Comparison of ENCODE assay signal across 1 cellular context in genomic region chr10:50556238-50557120, GRCh38.
TF ChIP-seq lines count a peak whose summit lies in the region.

No MANE protein-coding gene starts in this region.

TF ChIP-seq in K562, 482 proteins besides CTCF, POLR2A, EP300 and RAD21 (continued from another document and continues in another):
- TF ChIP-seq ZBTB49 (CRISPR knock-in tag; IDR thresholded peaks at IDR 0.05; ENCODE audit: borderline replicate concordance) (0 out of 2 replicates have a peak, but pooled peaks have one; percentile 52), AFF1 (IDR thresholded peaks at IDR 0.05; ENCODE audit: low read depth in 1 of 2, partially characterized antibody in 2 of 2) (peak in 1 of 2 experiments; percentile 16), RBM14 (IDR thresholded peaks at IDR 0.05; ENCODE audit: borderline replicate concordance, insufficient read depth, low read depth, low read length) (no peak), ID3 (CRISPR knock-in tag; IDR thresholded peaks at IDR 0.05) (no peak), ID3 (tag; IDR thresholded peaks at IDR 0.05) (0 out of 2 replicates have a peak, but pooled peaks have one; percentile 35), ZNF586 (CRISPR knock-in tag; conservative IDR thresholded peaks at IDR 0.05) (no peak), THAP12 (CRISPR knock-in tag; IDR thresholded peaks at IDR 0.05) (no peak), USF1 (CRISPR knock-in tag; IDR thresholded peaks at IDR 0.05) (no peak), CBX2 (IDR thresholded peaks at IDR 0.05; ENCODE audit: insufficient read depth, low read length, poor library complexity, severe bottlenecking) (no peak), SMAD4 (CRISPR knock-in tag; conservative IDR thresholded peaks at IDR 0.05) (0 out of 2 replicates have a peak, but pooled peaks have one; percentile 38), TRIM25 (IDR thresholded peaks at IDR 0.05; ENCODE audit: borderline replicate concordance) (no peak), NR3C1 (CRISPR knock-in tag; IDR thresholded peaks at IDR 0.05) (no peak), ZBTB12 (CRISPR knock-in tag; IDR thresholded peaks at IDR 0.05) (no peak), SRSF1 (IDR thresholded peaks at IDR 0.05; ENCODE audit: low read depth, low read length) (no peak), TBP (optimal IDR thresholded peaks at IDR 0.05; ENCODE audit: low read depth, low read length) (no peak), POLR3G (IDR thresholded peaks at IDR 0.05; ENCODE audit: extremely low read depth, insufficient read length, insufficient replicate concordance) (no peak), ZNF232 (CRISPR knock-in tag; IDR thresholded peaks at IDR 0.05) (0 out of 2 replicates have a peak, but pooled peaks have one; percentile 52), PKNOX1 (IDR thresholded peaks at IDR 0.05) (peak; percentile 49; the same call in 1 of the 2 replicates), SMARCE1 (IDR thresholded peaks at IDR 0.05) (0 out of 2 replicates have a peak, but pooled peaks have one; percentile 30), CBFA2T2 (conservative IDR thresholded peaks at IDR 0.05) (no peak), JUND (IDR thresholded peaks at IDR 0.05; ENCODE audit: borderline replicate concordance, low read depth, low read length) (peak; percentile 5; the same call in 1 of the 2 replicates), JUND (tag; IDR thresholded peaks at IDR 0.05; ENCODE audit: borderline replicate concordance, low read depth, low read length) (peak; percentile 19; the same call in 1 of the 3 replicates), SMAD1 (IDR thresholded peaks at IDR 0.05; ENCODE audit: low read depth, low read length, partially characterized antibody) (no peak), NFE2 (IDR thresholded peaks at IDR 0.05; ENCODE audit: low read depth) (no peak), RBBP5 (IDR thresholded peaks at IDR 0.05; ENCODE audit: borderline replicate concordance, insufficient read depth, low read length, poor library complexity, severe bottlenecking) (no peak), FOXK1 (CRISPR knock-in tag; IDR thresholded peaks at IDR 0.05; ENCODE audit: borderline replicate concordance) (peak; percentile 65; the same call in 1 of the 2 replicates), ZBTB40 (IDR thresholded peaks at IDR 0.05) (peak; percentile 23; the same call in 1 of the 2 replicates), ZBTB40 (CRISPR knock-in tag; IDR thresholded peaks at IDR 0.05) (no peak)
